Comparison of ENCODE assay signal across 28 cellular contexts in genomic region chr7:16089191-16089590, GRCh38.
"Had no signal": no experiment of that assay in that cellular context is flagged by ENCODE, and none has a peak within 500 bp of the region (broad histone marks: within the 10 kb centered on the region; RNA-seq: fewer than 3 reads in every experiment).

No MANE protein-coding gene starts in this region.

- H3K27me3 ChIP-seq: neural progenitor cell, neutrophil, right atrium auricular region, right lobe of liver, stomach, testis, thyroid gland, transverse colon, upper lobe of left lung, vagina had no signal

- H3K27ac ChIP-seq: left ventricle myocardium inferior, neural progenitor cell, neutrophil, right atrium auricular region, right lobe of liver, stomach, testis, thyroid gland, transverse colon, upper lobe of left lung, vagina had no signal

- H3K9me3 Mint-ChIP-seq: immature natural killer cell; mesothelial cell of epicardium; naive B cell; natural killer cell; nephron progenitor cell; neural progenitor cell; stimulated activated naive B cell treated with anti-CD40 and anti-IgM and Interleukin-4, amounts not matched to agents 10 μg/mL and 1 μg/mL and 100 μg/mL, for 72 hours had no signal

- H3K4me3 ChIP-seq: left ventricle myocardium inferior, lung, neural progenitor cell, right atrium auricular region, right lobe of liver, stomach, testis, thyroid gland, transverse colon, upper lobe of left lung, vagina had no signal

- H3K9me3 ChIP-seq: left ventricle myocardium inferior, neutrophil, right atrium auricular region, right lobe of liver, stomach, testis, thyroid gland, transverse colon, upper lobe of left lung, vagina had no signal

- H3K36me3 ChIP-seq: left ventricle myocardium inferior, neural progenitor cell, neutrophil, right atrium auricular region, right lobe of liver, stomach, thyroid gland, transverse colon, upper lobe of left lung, vagina had no signal

- H3K36me3 Mint-ChIP-seq: immature natural killer cell; mesothelial cell of epicardium; naive B cell; natural killer cell; neural progenitor cell; stimulated activated naive B cell treated with anti-CD40 and anti-IgM and Interleukin-4, amounts not matched to agents 10 μg/mL and 1 μg/mL and 100 μg/mL, for 72 hours had no signal

- H3K4me1 Mint-ChIP-seq: immature natural killer cell, naive B cell, natural killer cell, nephron progenitor cell, neural progenitor cell had no signal

- H3K27me3 Mint-ChIP-seq: naive B cell; progenitor cell of endocrine pancreas; stimulated activated naive B cell treated with anti-CD40 and anti-IgM and Interleukin-4, amounts not matched to agents 10 μg/mL and 1 μg/mL and 100 μg/mL, for 72 hours had no signal

- ATAC-seq: natural killer cell; right lobe of liver; stimulated activated naive B cell treated with anti-CD40 and anti-IgM and Interleukin-4, amounts not matched to agents 10 μg/mL and 1 μg/mL and 100 μg/mL, for 72 hours; stimulated activated naive CD8-positive, alpha-beta T cell treated with anti-CD3 and anti-CD28 coated beads, Interleukin-15, Interleukin-2, amounts not matched to agents 100 U/mL and 50 U/mL, for 24 hours had no signal

- H3K27ac Mint-ChIP-seq: immature natural killer cell; naive B cell; natural killer cell; nephron progenitor cell; neural progenitor cell; progenitor cell of endocrine pancreas; stimulated activated naive B cell treated with anti-CD40 and anti-IgM and Interleukin-4, amounts not matched to agents 10 μg/mL and 1 μg/mL and 100 μg/mL, for 72 hours had no signal

- DNase-seq: hypothalamus; immature natural killer cell; left ventricle myocardium inferior; mesendoderm; naive B cell; natural killer cell; nephron progenitor cell; occipital lobe; right lobe of liver; stimulated activated CD4-positive, alpha-beta T cell treated with anti-CD3 and anti-CD28 coated beads, Interleukin-12 subunit alpha, Interleukin-12 subunit beta, amount 100 ng/mL, for 4 hours; stimulated activated CD4-positive, alpha-beta T cell treated with anti-CD3 and anti-CD28 coated beads, Interleukin-15, amount 100 ng/mL, for 24 hours; stimulated activated CD4-positive, alpha-beta T cell treated with anti-CD3 and anti-CD28 coated beads, Interleukin-2, amount 100 ng/mL, for 24 hours; stimulated activated CD4-positive, alpha-beta T cell treated with anti-CD3 and anti-CD28 coated beads, Interleukin-4, amount 100 ng/mL, for 1 hour; stimulated activated naive B cell treated with anti-CD40 and anti-IgM and Interleukin-4, amounts not matched to agents 10 μg/mL and 1 μg/mL and 100 μg/mL, for 72 hours; stimulated activated naive CD8-positive, alpha-beta T cell treated with anti-CD3 and anti-CD28 coated beads, Interleukin-15, Interleukin-2, amounts not matched to agents 100 U/mL and 50 U/mL, for 24 hours; stomach; testis; thyroid gland; transverse colon had no signal

- H3K4me1 ChIP-seq: neural progenitor cell, right lobe of liver, stomach, testis, thyroid gland had no signal

- H3K4me3 Mint-ChIP-seq: immature natural killer cell; mesothelial cell of epicardium; naive B cell; natural killer cell; nephron progenitor cell; neural progenitor cell; stimulated activated naive B cell treated with anti-CD40 and anti-IgM and Interleukin-4, amounts not matched to agents 10 μg/mL and 1 μg/mL and 100 μg/mL, for 72 hours had no signal

- FAIRE-seq: islet of Langerhans had no signal
